In the genomic region with DNA sequence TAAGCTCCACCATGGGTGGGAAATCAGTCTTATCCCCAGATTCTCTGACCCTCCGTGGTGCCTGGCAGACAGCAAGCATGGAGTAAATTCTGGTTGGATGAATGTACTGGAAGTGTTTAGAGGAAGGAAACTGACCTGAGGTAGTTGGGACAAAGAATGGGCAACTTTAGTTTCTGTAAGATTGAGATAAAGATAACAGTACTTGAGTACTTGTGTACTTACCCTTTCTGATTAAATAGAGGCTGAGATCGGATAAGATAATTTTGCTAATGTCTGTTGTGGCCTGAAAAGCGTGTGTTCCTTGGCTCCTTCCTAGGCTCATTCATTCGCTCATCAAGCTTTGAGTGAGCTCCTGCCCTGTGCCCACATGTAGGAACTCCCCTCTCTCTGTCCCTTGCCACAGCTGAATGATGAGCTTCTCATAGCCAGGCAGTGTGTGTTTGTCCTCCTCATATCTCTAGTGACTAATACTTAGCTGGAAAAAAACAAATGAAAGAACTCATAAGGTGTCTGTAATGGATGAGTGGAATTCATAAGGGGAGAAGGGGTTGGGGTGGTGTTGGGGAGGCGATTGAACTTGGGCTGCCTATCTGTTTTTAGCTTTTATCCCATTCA, we compare ENCODE assay signal across 2 cellular contexts.
TF ChIP-seq lines count a peak whose summit lies in the region.

No MANE protein-coding gene starts in this region.

TF ChIP-seq in GM23338, 12 proteins besides CTCF, POLR2A, EP300 and RAD21:
- no peak for TF ChIP-seq ZNF114 (CRISPR knock-in tag; IDR thresholded peaks at IDR 0.05)
- TF ChIP-seq EZH2 (IDR thresholded peaks at IDR 0.05; ENCODE audit: low read depth, unreplicated experiment), result no peak
- no peak for TF ChIP-seq NANOG (IDR thresholded peaks at IDR 0.05; ENCODE audit: borderline replicate concordance)
- no peak for TF ChIP-seq STAT1 (IDR thresholded peaks at IDR 0.05; ENCODE audit: unreplicated experiment)
- no peak for TF ChIP-seq POLR2AphosphoS5 (IDR thresholded peaks at IDR 0.05; ENCODE audit: low read depth)
- no peak for TF ChIP-seq CREB1 (CRISPR knock-in tag; IDR thresholded peaks at IDR 0.05; ENCODE audit: low read depth)
- TF ChIP-seq ZNF331 (CRISPR knock-in tag; IDR thresholded peaks at IDR 0.05; ENCODE audit: low read depth), result no peak
- TF ChIP-seq JUNB (IDR thresholded peaks at IDR 0.05; ENCODE audit: unreplicated experiment), result no peak
- TF ChIP-seq, protein P1, sequence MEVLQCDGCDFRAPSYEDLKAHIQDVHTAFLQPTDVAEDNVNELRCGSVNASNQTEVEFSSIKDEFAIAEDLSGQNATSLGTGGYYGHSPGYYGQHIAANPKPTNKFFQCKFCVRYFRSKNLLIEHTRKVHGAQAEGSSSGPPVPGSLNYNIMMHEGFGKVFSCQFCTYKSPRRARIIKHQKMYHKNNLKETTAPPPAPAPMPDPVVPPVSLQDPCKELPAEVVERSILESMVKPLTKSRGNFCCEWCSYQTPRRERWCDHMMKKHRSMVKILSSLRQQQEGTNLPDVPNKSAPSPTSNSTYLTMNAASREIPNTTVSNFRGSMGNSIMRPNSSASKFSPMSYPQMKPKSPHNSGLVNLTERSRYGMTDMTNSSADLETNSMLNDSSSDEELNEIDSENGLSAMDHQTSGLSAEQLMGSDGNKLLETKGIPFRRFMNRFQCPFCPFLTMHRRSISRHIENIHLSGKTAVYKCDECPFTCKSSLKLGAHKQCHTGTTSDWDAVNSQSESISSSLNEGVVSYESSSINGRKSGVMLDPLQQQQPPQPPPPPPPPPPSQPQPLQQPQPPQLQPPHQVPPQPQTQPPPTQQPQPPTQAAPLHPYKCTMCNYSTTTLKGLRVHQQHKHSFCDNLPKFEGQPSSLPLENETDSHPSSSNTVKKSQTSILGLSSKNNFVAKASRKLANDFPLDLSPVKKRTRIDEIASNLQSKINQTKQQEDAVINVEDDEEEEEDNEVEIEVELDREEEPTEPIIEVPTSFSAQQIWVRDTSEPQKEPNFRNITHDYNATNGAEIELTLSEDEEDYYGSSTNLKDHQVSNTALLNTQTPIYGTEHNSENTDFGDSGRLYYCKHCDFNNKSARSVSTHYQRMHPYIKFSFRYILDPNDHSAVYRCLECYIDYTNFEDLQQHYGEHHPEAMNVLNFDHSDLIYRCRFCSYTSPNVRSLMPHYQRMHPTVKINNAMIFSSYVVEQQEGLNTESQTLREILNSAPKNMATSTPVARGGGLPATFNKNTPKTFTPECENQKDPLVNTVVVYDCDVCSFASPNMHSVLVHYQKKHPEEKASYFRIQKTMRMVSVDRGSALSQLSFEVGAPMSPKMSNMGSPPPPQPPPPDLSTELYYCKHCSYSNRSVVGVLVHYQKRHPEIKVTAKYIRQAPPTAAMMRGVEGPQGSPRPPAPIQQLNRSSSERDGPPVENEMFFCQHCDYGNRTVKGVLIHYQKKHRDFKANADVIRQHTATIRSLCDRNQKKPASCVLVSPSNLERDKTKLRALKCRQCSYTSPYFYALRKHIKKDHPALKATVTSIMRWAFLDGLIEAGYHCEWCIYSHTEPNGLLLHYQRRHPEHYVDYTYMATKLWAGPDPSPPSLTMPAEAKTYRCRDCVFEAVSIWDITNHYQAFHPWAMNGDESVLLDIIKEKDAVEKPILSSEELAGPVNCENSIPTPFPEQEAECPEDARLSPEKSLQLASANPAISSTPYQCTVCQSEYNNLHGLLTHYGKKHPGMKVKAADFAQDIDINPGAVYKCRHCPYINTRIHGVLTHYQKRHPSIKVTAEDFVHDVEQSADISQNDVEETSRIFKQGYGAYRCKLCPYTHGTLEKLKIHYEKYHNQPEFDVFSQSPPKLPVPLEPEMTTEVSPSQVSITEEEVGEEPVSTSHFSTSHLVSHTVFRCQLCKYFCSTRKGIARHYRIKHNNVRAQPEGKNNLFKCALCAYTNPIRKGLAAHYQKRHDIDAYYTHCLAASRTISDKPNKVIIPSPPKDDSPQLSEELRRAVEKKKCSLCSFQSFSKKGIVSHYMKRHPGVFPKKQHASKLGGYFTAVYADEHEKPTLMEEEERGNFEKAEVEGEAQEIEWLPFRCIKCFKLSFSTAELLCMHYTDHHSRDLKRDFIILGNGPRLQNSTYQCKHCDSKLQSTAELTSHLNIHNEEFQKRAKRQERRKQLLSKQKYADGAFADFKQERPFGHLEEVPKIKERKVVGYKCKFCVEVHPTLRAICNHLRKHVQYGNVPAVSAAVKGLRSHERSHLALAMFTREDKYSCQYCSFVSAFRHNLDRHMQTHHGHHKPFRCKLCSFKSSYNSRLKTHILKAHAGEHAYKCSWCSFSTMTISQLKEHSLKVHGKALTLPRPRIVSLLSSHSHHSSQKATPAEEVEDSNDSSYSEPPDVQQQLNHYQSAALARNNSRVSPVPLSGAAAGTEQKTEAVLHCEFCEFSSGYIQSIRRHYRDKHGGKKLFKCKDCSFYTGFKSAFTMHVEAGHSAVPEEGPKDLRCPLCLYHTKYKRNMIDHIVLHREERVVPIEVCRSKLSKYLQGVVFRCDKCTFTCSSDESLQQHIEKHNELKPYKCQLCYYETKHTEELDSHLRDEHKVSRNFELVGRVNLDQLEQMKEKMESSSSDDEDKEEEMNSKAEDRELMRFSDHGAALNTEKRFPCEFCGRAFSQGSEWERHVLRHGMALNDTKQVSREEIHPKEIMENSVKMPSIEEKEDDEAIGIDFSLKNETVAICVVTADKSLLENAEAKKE (CRISPR knock-in tag; IDR thresholded peaks at IDR 0.05), result no peak
- TF ChIP-seq EZH2phosphoT487 (IDR thresholded peaks at IDR 0.05; ENCODE audit: unreplicated experiment), result no peak

TF ChIP-seq in SK-N-SH, 30 proteins besides CTCF, POLR2A, EP300 and RAD21:
- TF ChIP-seq FOSL2 (IDR thresholded peaks at IDR 0.05; ENCODE audit: borderline replicate concordance, low read depth) (no peak), SIN3A (IDR thresholded peaks at IDR 0.05; ENCODE audit: borderline replicate concordance, low read depth, low read length) (no peak), FOXJ3 (CRISPR knock-in tag; IDR thresholded peaks at IDR 0.05) (no peak), YY1 (IDR thresholded peaks at IDR 0.05; ENCODE audit: low read depth) (no peak), GATA2 (CRISPR knock-in tag; IDR thresholded peaks at IDR 0.05) (no peak)
- TF ChIP-seq, protein P2, sequence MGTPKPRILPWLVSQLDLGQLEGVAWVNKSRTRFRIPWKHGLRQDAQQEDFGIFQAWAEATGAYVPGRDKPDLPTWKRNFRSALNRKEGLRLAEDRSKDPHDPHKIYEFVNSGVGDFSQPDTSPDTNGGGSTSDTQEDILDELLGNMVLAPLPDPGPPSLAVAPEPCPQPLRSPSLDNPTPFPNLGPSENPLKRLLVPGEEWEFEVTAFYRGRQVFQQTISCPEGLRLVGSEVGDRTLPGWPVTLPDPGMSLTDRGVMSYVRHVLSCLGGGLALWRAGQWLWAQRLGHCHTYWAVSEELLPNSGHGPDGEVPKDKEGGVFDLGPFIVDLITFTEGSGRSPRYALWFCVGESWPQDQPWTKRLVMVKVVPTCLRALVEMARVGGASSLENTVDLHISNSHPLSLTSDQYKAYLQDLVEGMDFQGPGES (IDR thresholded peaks at IDR 0.05; ENCODE audit: low read depth, low read length), result no peak
TF ChIP-seq in SK-N-SH: peak in this region for 0.
